ENCODE assay signal across 1 cellular context in the genomic region with DNA sequence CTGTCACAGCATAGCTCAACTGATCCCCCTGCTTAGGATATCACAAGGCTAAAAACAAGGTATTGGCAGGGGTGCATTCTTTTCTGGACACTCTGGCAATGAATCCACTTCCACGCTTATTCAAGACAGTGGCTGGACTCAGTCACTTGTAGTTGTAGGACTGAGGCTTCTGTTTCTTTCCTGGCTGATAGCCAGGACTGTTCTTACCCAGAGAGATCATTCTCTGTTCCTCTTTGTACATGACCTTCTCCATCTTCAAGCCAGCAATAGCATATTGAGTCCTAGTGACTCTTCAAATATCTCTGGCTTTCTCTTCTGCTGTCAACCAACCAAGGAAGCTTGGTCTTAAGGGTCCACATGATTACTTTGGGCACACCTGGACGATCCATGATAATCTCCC.
TF ChIP-seq lines count a peak whose summit lies in the region.

No MANE protein-coding gene starts in this region.

TF ChIP-seq in GM12878, 131 proteins besides CTCF, POLR2A, EP300 and RAD21 (continued from another document):
- TF ChIP-seq, protein P1, sequence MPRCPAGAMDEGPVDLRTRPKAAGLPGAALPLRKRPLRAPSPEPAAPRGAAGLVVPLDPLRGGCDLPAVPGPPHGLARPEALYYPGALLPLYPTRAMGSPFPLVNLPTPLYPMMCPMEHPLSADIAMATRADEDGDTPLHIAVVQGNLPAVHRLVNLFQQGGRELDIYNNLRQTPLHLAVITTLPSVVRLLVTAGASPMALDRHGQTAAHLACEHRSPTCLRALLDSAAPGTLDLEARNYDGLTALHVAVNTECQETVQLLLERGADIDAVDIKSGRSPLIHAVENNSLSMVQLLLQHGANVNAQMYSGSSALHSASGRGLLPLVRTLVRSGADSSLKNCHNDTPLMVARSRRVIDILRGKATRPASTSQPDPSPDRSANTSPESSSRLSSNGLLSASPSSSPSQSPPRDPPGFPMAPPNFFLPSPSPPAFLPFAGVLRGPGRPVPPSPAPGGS (IDR thresholded peaks at IDR 0.05; ENCODE audit: borderline replicate concordance, insufficient read depth, low read depth, low read length, poor library complexity, severe bottlenecking) = no peak
- TF ChIP-seq, protein P2, sequence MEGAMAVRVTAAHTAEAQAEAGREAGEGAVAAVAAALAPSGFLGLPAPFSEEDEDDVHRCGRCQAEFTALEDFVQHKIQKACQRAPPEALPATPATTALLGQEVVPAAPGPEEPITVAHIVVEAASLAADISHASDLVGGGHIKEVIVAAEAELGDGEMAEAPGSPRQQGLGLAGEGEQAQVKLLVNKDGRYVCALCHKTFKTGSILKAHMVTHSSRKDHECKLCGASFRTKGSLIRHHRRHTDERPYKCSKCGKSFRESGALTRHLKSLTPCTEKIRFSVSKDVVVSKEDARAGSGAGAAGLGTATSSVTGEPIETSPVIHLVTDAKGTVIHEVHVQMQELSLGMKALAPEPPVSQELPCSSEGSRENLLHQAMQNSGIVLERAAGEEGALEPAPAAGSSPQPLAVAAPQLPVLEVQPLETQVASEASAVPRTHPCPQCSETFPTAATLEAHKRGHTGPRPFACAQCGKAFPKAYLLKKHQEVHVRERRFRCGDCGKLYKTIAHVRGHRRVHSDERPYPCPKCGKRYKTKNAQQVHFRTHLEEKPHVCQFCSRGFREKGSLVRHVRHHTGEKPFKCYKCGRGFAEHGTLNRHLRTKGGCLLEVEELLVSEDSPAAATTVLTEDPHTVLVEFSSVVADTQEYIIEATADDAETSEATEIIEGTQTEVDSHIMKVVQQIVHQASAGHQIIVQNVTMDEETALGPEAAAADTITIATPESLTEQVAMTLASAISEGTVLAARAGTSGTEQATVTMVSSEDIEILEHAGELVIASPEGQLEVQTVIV (IDR thresholded peaks at IDR 0.05; ENCODE audit: borderline replicate concordance, partially characterized antibody) = no peak
